In the genomic region with DNA sequence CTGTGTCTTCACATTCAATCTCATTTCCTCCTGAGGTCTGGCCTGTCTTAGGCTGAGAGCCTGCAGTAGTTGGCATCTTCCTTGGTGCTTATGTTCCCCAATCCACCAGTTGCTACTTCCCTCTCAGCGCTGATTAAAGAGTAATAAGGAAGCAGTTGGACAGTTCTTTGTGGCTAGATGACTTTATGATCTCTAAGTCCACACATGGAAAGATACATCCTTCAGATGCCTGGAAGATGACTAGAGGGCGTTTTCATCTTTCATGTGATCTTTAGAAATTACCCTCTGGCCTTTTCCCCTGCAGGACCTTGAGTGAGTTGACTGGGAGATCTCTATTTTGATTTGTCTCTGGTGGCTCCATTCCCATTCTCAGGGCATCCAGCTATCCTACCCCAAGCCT, we compare ENCODE assay signal across 30 cellular contexts.
"Had no signal": no experiment of that assay in that cellular context is flagged by ENCODE, and none has a peak within 500 bp of the region (broad histone marks: within the 10 kb centered on the region; RNA-seq: fewer than 3 reads in every experiment).

No MANE protein-coding gene starts in this region.

- H3K4me3 ChIP-seq: adrenal gland, K562, SK-N-MC had no signal

- H3K4me3 Mint-ChIP-seq: activated CD4-positive, alpha-beta memory T cell treated with anti-CD3 and anti-CD28 coated beads, Interleukin-2, amount 10 ng/mL, durations not matched to agents 7 days and 5 days; activated naive CD8-positive, alpha-beta T cell treated with anti-CD3 and anti-CD28 coated beads, Interleukin-2, amount 10 ng/mL, durations not matched to agents 7 days and 5 days; activated T-helper 17 cell treated with anti-CD3 and anti-CD28 coated beads, Interleukin-2, amount 50 U/mL, for 72 hours; T-cell had no signal

- H3K36me3 Mint-ChIP-seq: activated naive CD8-positive, alpha-beta T cell treated with anti-CD3 and anti-CD28 coated beads, Interleukin-2, amount 10 ng/mL, durations not matched to agents 7 days and 5 days; T-cell had no signal

- H3K9me3 Mint-ChIP-seq: activated CD4-positive, alpha-beta memory T cell treated with anti-CD3 and anti-CD28 coated beads, Interleukin-2, amount 10 ng/mL, durations not matched to agents 7 days and 5 days; activated naive CD8-positive, alpha-beta T cell treated with anti-CD3 and anti-CD28 coated beads, Interleukin-2, amount 10 ng/mL, durations not matched to agents 7 days and 5 days; activated T-helper 17 cell treated with anti-CD3 and anti-CD28 coated beads, Interleukin-2, amount 50 U/mL, for 72 hours had no signal

- DNase-seq: activated CD4-positive, alpha-beta memory T cell treated with anti-CD3 and anti-CD28 coated beads, Interleukin-2, amount 10 ng/mL, durations not matched to agents 7 days and 5 days; activated CD4-positive, alpha-beta T cell treated with anti-CD3 and anti-CD28 coated beads, Interleukin-2, amount 50 U/mL, for 1 hour; activated CD4-positive, CD25-positive, alpha-beta regulatory T cell; activated naive CD4-positive, alpha-beta T cell treated with anti-CD3 and anti-CD28 coated beads, Interleukin-2, amount 50 U/mL, for 16 hours; activated naive CD8-positive, alpha-beta T cell treated with anti-CD3 and anti-CD28 coated beads, Interleukin-2, amount 10 ng/mL, durations not matched to agents 7 days and 5 days; activated T-cell treated with anti-CD3 and anti-CD28 coated beads for 4 hours; activated T-cell treated with anti-CD3 and anti-CD28 coated beads, Interleukin-2, amount 50 U/mL, for 48 hours; adrenal gland; anterior cingulate cortex; Karpas-422; NCI-H1105; NCI-H1436; NCI-H1694 treated with DMSO at 0.1 percent for 48 hours; NCI-H2029 treated with DMSO at 0.1 percent for 48 hours; NCI-H345; NCI-H510A; NCI-H526 treated with DMSO at 0.1 percent for 48 hours; NCI-H82; NK-92 treated with Interleukin-12 subunit alpha and Interleukin-12 subunit beta, amount 100 ng/mL, for 24 hours; OCI-M1; RPMI8226; T-cell; T-helper 2 cell; T1000 had no signal

- H3K9me3 ChIP-seq: adrenal gland had no signal

- H3K27ac Mint-ChIP-seq: activated CD4-positive, alpha-beta memory T cell treated with anti-CD3 and anti-CD28 coated beads, Interleukin-2, amount 10 ng/mL, durations not matched to agents 7 days and 5 days; activated naive CD8-positive, alpha-beta T cell treated with anti-CD3 and anti-CD28 coated beads, Interleukin-2, amount 10 ng/mL, durations not matched to agents 7 days and 5 days; activated T-helper 17 cell treated with anti-CD3 and anti-CD28 coated beads, Interleukin-2, amount 50 U/mL, for 72 hours; T-cell had no signal

- H3K36me3 ChIP-seq: adrenal gland had no signal

- H3K27me3 Mint-ChIP-seq: activated CD4-positive, alpha-beta memory T cell treated with anti-CD3 and anti-CD28 coated beads, Interleukin-2, amount 10 ng/mL, durations not matched to agents 7 days and 5 days; activated naive CD8-positive, alpha-beta T cell treated with anti-CD3 and anti-CD28 coated beads, Interleukin-2, amount 10 ng/mL, durations not matched to agents 7 days and 5 days; activated T-helper 17 cell treated with anti-CD3 and anti-CD28 coated beads, Interleukin-2, amount 50 U/mL, for 72 hours; T-cell had no signal

- FAIRE-seq: K562 had no signal

- H3K4me1 Mint-ChIP-seq: activated CD4-positive, alpha-beta memory T cell treated with anti-CD3 and anti-CD28 coated beads, Interleukin-2, amount 10 ng/mL, durations not matched to agents 7 days and 5 days; activated naive CD8-positive, alpha-beta T cell treated with anti-CD3 and anti-CD28 coated beads, Interleukin-2, amount 10 ng/mL, durations not matched to agents 7 days and 5 days; activated T-helper 17 cell treated with anti-CD3 and anti-CD28 coated beads, Interleukin-2, amount 50 U/mL, for 72 hours; T-cell had no signal

- H3K27me3 ChIP-seq: adrenal gland had no signal

- H3K27ac ChIP-seq: adrenal gland, SK-N-MC, VCaP had no signal

- ATAC-seq: activated T-helper 17 cell treated with anti-CD3 and anti-CD28 coated beads, Interleukin-2, amount 50 U/mL, for 72 hours; K562; Panc1; Right ventricle myocardium inferior; T-cell had no signal

- H3K4me1 ChIP-seq: adrenal gland had no signal
